ENCODE assay signal across 1 cellular context in genomic region chr16:25031132-25031440, GRCh38.
TF ChIP-seq lines count a peak whose summit lies in the region.

No MANE protein-coding gene starts in this region.

TF ChIP-seq in GM12878, 131 proteins besides CTCF, POLR2A, EP300 and RAD21 (continued from another document):
- TF ChIP-seq ZNF687 (IDR thresholded peaks at IDR 0.05) = peak; percentile 22; the same call in 1 of the 2 replicates
- TF ChIP-seq MXI1 (IDR thresholded peaks at IDR 0.05; ENCODE audit: low read depth, low read length) = peak; percentile 92
- peak; percentile 48; the same call in 1 of the 2 replicates for TF ChIP-seq MAX (IDR thresholded peaks at IDR 0.05; ENCODE audit: low read depth, low read length)
- no peak for TF ChIP-seq CEBPZ (IDR thresholded peaks at IDR 0.05; ENCODE audit: low read depth, low read length)
- peak; percentile 94 for TF ChIP-seq MLLT1 (IDR thresholded peaks at IDR 0.05)
- peak; percentile 10 to 67; a peak in 2 of 4 replicates for TF ChIP-seq BHLHE40 (IDR thresholded peaks at IDR 0.05; ENCODE audit: borderline replicate concordance in 1 of 2, low read depth in 2 of 2, low read length in 1 of 2)
- no peak for TF ChIP-seq NRF1 (conservative IDR thresholded peaks at IDR 0.05; ENCODE audit: low read depth, low read length)
- TF ChIP-seq E2F8 (IDR thresholded peaks at IDR 0.05; ENCODE audit: low read depth, partially characterized antibody) = peak; percentile 44
- 0 out of 2 replicates have a peak, but pooled peaks have one; percentile 6 for TF ChIP-seq IRF4 (IDR thresholded peaks at IDR 0.05; ENCODE audit: low read depth, low read length)
- TF ChIP-seq SMAD1 (IDR thresholded peaks at IDR 0.05; ENCODE audit: low read depth, partially characterized antibody) = peak; percentile 55
- TF ChIP-seq NKRF (conservative IDR thresholded peaks at IDR 0.05) = peak; percentile 61; the same call in 1 of the 2 replicates
- TF ChIP-seq NBN (IDR thresholded peaks at IDR 0.05) = peak; percentile 17
- TF ChIP-seq RAD51 (IDR thresholded peaks at IDR 0.05) = peak; percentile 81
TF ChIP-seq in GM12878: peak in this region for 11.
